In genomic region chrX:1593286-1594271, GRCh38 we compare ENCODE assay signal across 1 cellular context.
TF ChIP-seq lines count a peak whose summit lies in the region.

No MANE protein-coding gene starts in this region.

TF ChIP-seq in H1, 55 proteins besides CTCF, POLR2A, EP300 and RAD21:
- TF ChIP-seq SP4 (IDR thresholded peaks at IDR 0.05; ENCODE audit: low read length) (no peak), EGR1 (IDR thresholded peaks at IDR 0.05; ENCODE audit: borderline replicate concordance, low read depth, low read length) (no peak), TAF7 (optimal IDR thresholded peaks at IDR 0.05; ENCODE audit: borderline replicate concordance, low read depth, low read length) (no peak), NRF1 (IDR thresholded peaks at IDR 0.05; ENCODE audit: low read depth, low read length) (no peak), NANOG (IDR thresholded peaks at IDR 0.05; ENCODE audit: insufficient read depth, low read depth, low read length, poor library complexity, severe bottlenecking) (no peak), KDM5A (IDR thresholded peaks at IDR 0.05; ENCODE audit: low read length) (no peak), PHF8 (conservative IDR thresholded peaks at IDR 0.05; ENCODE audit: low read depth, low read length) (no peak), KDM1A (IDR thresholded peaks at IDR 0.05; ENCODE audit: borderline replicate concordance, low read length) (no peak), SAP30 (IDR thresholded peaks at IDR 0.05; ENCODE audit: insufficient read depth, insufficient replicate concordance, low read length) (no peak), BRCA1 (IDR thresholded peaks at IDR 0.05; ENCODE audit: low read depth, low read length) (no peak), RFX5 (IDR thresholded peaks at IDR 0.05; ENCODE audit: borderline replicate concordance, low read depth, low read length) (no peak), RNF2 (IDR thresholded peaks at IDR 0.05; ENCODE audit: borderline replicate concordance, low read depth, low read length, missing control alignments, poor library complexity, severe bottlenecking) (no peak), ASH2L (IDR thresholded peaks at IDR 0.05; ENCODE audit: low read length) (no peak)
TF ChIP-seq in H1: peak in this region for 0.
